In the genomic region with DNA sequence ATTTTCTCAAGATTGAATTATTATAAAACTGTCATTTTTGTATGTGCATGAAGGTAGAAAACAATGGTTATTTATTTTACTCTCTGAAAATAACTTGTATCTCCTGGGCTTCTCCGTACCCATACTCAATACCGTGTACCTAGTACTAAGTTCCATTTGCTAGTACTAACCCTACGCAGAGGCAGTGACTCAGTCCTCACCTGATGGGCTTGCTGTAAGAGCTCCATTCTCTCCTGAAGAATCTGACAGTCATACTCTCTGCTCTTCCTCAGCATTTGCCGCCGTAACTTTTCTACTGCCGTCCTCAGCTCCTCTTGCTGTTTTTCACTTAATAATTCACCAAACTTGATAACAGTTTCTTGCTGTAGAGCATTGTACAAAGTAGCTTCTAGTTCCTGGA, we compare ENCODE assay signal across 22 cellular contexts.
A peak's percentile ranks its signal among the peaks of the same experiment; 100 is the strongest.
DNase-seq lines count a peak whose midpoint lies in the region; ATAC-seq, FAIRE-seq and TF ChIP-seq lines count a peak whose summit lies in the region.
"Had no signal": no experiment of that assay in that cellular context is flagged by ENCODE, and none has a peak within 500 bp of the region (broad histone marks: within the 10 kb centered on the region; RNA-seq: fewer than 3 reads in every experiment).

No MANE protein-coding gene starts in this region.

- TF ChIP-seq EP300 in HepG2 (IDR thresholded peaks at IDR 0.05; ENCODE audit: low read depth in 2 of 2, low read length in 2 of 2) (no peak), HepG2 (CRISPR knock-in tag; IDR thresholded peaks at IDR 0.05; ENCODE audit: borderline replicate concordance) (no peak), gastroesophageal sphincter (IDR thresholded peaks at IDR 0.05) (no peak)

- H3K36me3 ChIP-seq in right lobe of liver = no peaks in the 10 kb centered on the region
- H3K36me3 ChIP-seq in HepG2 (replicated peaks in 1 of 2; ENCODE audit: control insufficient read depth in 1 of 2, insufficient read depth in 2 of 2, low read length in 2 of 2) = no peaks in the 10 kb centered on the region
- H3K36me3 ChIP-seq in hepatocyte (replicated peaks; ENCODE audit: insufficient read depth, low read depth) = no peaks in the 10 kb centered on the region
- H3K36me3 ChIP-seq in smooth muscle cell (ENCODE audit: low read depth) = no peaks in the 10 kb centered on the region
- no peaks in the 10 kb centered on the region for H3K36me3 ChIP-seq in gastroesophageal sphincter

- H3F3A ChIP-seq in smooth muscle cell (ENCODE audit: low read depth) = no peaks in the 10 kb centered on the region

- no peaks in the 10 kb centered on the region for H3K27me3 ChIP-seq in right lobe of liver
- no peaks in the 10 kb centered on the region for H3K27me3 ChIP-seq in HepG2 (ENCODE audit: control insufficient read depth in 1 of 2, insufficient read depth in 2 of 2, low read length in 2 of 2)
- H3K27me3 ChIP-seq in hepatocyte = no peaks in the 10 kb centered on the region
- H3K27me3 ChIP-seq in smooth muscle cell (ENCODE audit: low read depth) = no peaks in the 10 kb centered on the region
- no peaks in the 10 kb centered on the region for H3K27me3 ChIP-seq in gastroesophageal sphincter
- H3K27me3 ChIP-seq: BLaER1 treated with 17β-estradiol and CSF1 and Interleukin-3, amounts not matched to agents 10 nM and 100 nM had no signal

- H3K4me1 ChIP-seq in right lobe of liver (peaks cover 0 to 18% (median 3%) of the 10 kb centered on the region in 4 donors), HepG2 (ENCODE audit: insufficient read depth, low read length) (no peaks in the 10 kb centered on the region), hepatocyte (ENCODE audit: insufficient read depth) (peaks cover 5% of the 10 kb centered on the region), smooth muscle cell (ENCODE audit: low read depth) (no peaks in the 10 kb centered on the region), gastroesophageal sphincter (no peaks in the 10 kb centered on the region)
- H3K4me1 ChIP-seq: A549; BLaER1 treated with 17β-estradiol and CSF1 and Interleukin-3, amounts not matched to agents 10 nM and 100 nM had no signal

- DNase-seq in right lobe of liver = no peak
- DNase-seq in HepG2 (ENCODE audit: low spot score) = no peak
- DNase-seq in fibroblast of pulmonary artery (ENCODE audit: low read depth) = peak; percentile 5
- peak; percentile 23 for DNase-seq in hepatocyte (ENCODE audit: low spot score)
- no peak for DNase-seq in left lobe of liver (ENCODE audit: low spot score)
- DNase-seq in smooth muscle cell (lab: John Stamatoyannopoulos, UW; ENCODE audit: unreplicated experiment) = no peak
- no peak for DNase-seq in H54 (ENCODE audit: insufficient read length, low spot score)
- DNase-seq: AML-193; Caco-2; Calu3; CD4-positive, alpha-beta T cell; CD8-positive, alpha-beta T cell; DMS79 treated with DMSO at 0.1 percent for 48 hours; GF-D8 had no signal

- WGBS in right lobe of liver (ENCODE audit: insufficient coverage, low coverage, low lambda C conversion rate, missing lambda C conversion rate) = 60% methylated on average over 6 of the region's 6 CpGs
- 52% methylated on average over 6 of the region's 6 CpGs for WGBS in HepG2 (ENCODE audit: low lambda C conversion rate)
- WGBS in hepatocyte (ENCODE audit: low lambda C conversion rate, missing lambda C conversion rate) = 71% methylated on average over 6 of the region's 6 CpGs
- WGBS in smooth muscle cell (ENCODE audit: low lambda C conversion rate) = 94% methylated on average over 6 of the region's 6 CpGs
- 87 to 97% methylated on average over 3 to 6 of the region's 6 CpGs for WGBS in gastroesophageal sphincter (ENCODE audit: low coverage in 1 of 2), 2 donors

- ATAC-seq in right lobe of liver (peak in 3 of 4 donors; percentile 39 to 66 (median 63)), HepG2 (no peak), left lobe of liver (peak; percentile 65), gastroesophageal sphincter (no peak)
- ATAC-seq: A549; CD8-positive, alpha-beta T cell had no signal

- in situ Hi-C loops in HepG2 (cut with HindIII; ENCODE audit: extremely low pct_ligation_motif_present, low pct_unique_long_range_greater_than_20kb) = no loop called here

- POLR2A ChIA-PET in HepG2 (lab: Yijun Ruan, JAX) = no interaction called here

- CTCF ChIA-PET in HepG2 (lab: Yijun Ruan, JAX; ENCODE audit: low intra/inter-chr PET ratio, low total read pairs) = no interaction called here

- no peaks in the 10 kb centered on the region for H3K79me2 ChIP-seq in HepG2 (ENCODE audit: insufficient read depth, low read length)
- no peaks in the 10 kb centered on the region for H3K79me2 ChIP-seq in hepatocyte
- H3K79me2 ChIP-seq in smooth muscle cell (ENCODE audit: low read depth) = no peaks in the 10 kb centered on the region

- H3K9ac ChIP-seq in HepG2 (ENCODE audit: insufficient read depth, low read depth, low read length) (no peak overlapping the region), smooth muscle cell (ENCODE audit: low read depth) (no peak overlapping the region)
- H3K9ac ChIP-seq: BLaER1 treated with 17β-estradiol and CSF1 and Interleukin-3, amounts not matched to agents 10 nM and 100 nM had no signal

- H2AFZ ChIP-seq in HepG2 (ENCODE audit: low read length) = no peak overlapping the region
- no peak overlapping the region for H2AFZ ChIP-seq in hepatocyte
- H2AFZ ChIP-seq in smooth muscle cell (ENCODE audit: low read depth) = no peak overlapping the region

- no TSS peak for BruUV-seq in HepG2 (replicated peaks; lab: Mats Ljungman, UMichigan)

- TF ChIP-seq POLR2A in right lobe of liver (IDR thresholded peaks at IDR 0.05) (no peak), HepG2 (IDR thresholded peaks at IDR 0.05; ENCODE audit: insufficient read depth in 1 of 2, low read depth in 2 of 2, low read length in 2 of 2) (no peak), H54 (IDR thresholded peaks at IDR 0.05; ENCODE audit: low read depth, low read length) (no peak), gastroesophageal sphincter (IDR thresholded peaks at IDR 0.05) (no peak)

- no peaks in the 10 kb centered on the region for H3K9me2 ChIP-seq in hepatocyte (replicated peaks; ENCODE audit: insufficient read depth)

- FAIRE-seq in HepG2 (lab: Jason Lieb, UNC) (no peak), H54 (lab: Jason Lieb, UNC) (no peak)
- FAIRE-seq: A549, D721Med, G401.6, GM19239 had no signal

- no peak overlapping the region for H3K27ac ChIP-seq in right lobe of liver
- H3K27ac ChIP-seq in HepG2 (ENCODE audit: extremely low read length, insufficient read depth, low read length) = no peak overlapping the region
- H3K27ac ChIP-seq in hepatocyte = peak overlapping the region; percentile 8
- no peak overlapping the region for H3K27ac ChIP-seq in smooth muscle cell (ENCODE audit: low read depth)
- no peak overlapping the region for H3K27ac ChIP-seq in gastroesophageal sphincter
- H3K27ac ChIP-seq: 22Rv1; A549; BLaER1 treated with 17β-estradiol and CSF1 and Interleukin-3, amounts not matched to agents 10 nM and 100 nM; C4-2B had no signal

- TF ChIP-seq RAD21 in HepG2 (CRISPR knock-in tag; IDR thresholded peaks at IDR 0.05) = no peak

- intact Hi-C loops in right lobe of liver (cut with DNase I) (no loop called here), HepG2 (cut with micrococcal nuclease; ENCODE audit: unreplicated experiment) (no loop called here)

- H3K4me3 ChIP-seq in right lobe of liver = peak overlapping the region in 2 of 3 donors; percentile 2 to 3
- no peak overlapping the region for H3K4me3 ChIP-seq in HepG2 (replicated peaks in 1 of 3; ENCODE audit: insufficient read depth in 1 of 3, low read depth in 2 of 3, low read length in 3 of 3)
- H3K4me3 ChIP-seq in fibroblast of pulmonary artery (replicated peaks; ENCODE audit: low read depth, low read length) = no peak overlapping the region
- no peak overlapping the region for H3K4me3 ChIP-seq in hepatocyte
- H3K4me3 ChIP-seq in smooth muscle cell = no peak overlapping the region
- no peak overlapping the region for H3K4me3 ChIP-seq in gastroesophageal sphincter
- H3K4me3 ChIP-seq: A549; BLaER1 treated with 17β-estradiol and CSF1 and Interleukin-3, amounts not matched to agents 10 nM and 100 nM had no signal

- H3K9me3 ChIP-seq in right lobe of liver (no peaks in the 10 kb centered on the region), HepG2 (ENCODE audit: low read length) (no peaks in the 10 kb centered on the region), hepatocyte (ENCODE audit: low read depth) (no peaks in the 10 kb centered on the region), smooth muscle cell (replicated peaks; ENCODE audit: low read depth) (no peaks in the 10 kb centered on the region), gastroesophageal sphincter (no peaks in the 10 kb centered on the region)
- H3K9me3 ChIP-seq: A549, Caco-2 had no signal

- H3K4me2 ChIP-seq in HepG2 (ENCODE audit: low read depth, low read length) = no peak overlapping the region
- H3K4me2 ChIP-seq in hepatocyte = peak overlapping the region; percentile 19
- no peak overlapping the region for H3K4me2 ChIP-seq in smooth muscle cell
- H3K4me2 ChIP-seq: A549; BLaER1 treated with 17β-estradiol and CSF1 and Interleukin-3, amounts not matched to agents 10 nM and 100 nM had no signal

- TF ChIP-seq CTCF in right lobe of liver (IDR thresholded peaks at IDR 0.05) = no peak
- TF ChIP-seq CTCF in HepG2 (CRISPR knock-in tag; IDR thresholded peaks at IDR 0.05) = no peak
- TF ChIP-seq CTCF in fibroblast of pulmonary artery (IDR thresholded peaks at IDR 0.05; ENCODE audit: low read length, missing control alignments) = no peak
- TF ChIP-seq CTCF in hepatocyte (IDR thresholded peaks at IDR 0.05; ENCODE audit: poor library complexity) = no peak
- TF ChIP-seq CTCF in smooth muscle cell (IDR thresholded peaks at IDR 0.05; ENCODE audit: borderline replicate concordance, insufficient read depth, poor library complexity, severe bottlenecking) = no peak
- no peak for TF ChIP-seq CTCF in gastroesophageal sphincter (IDR thresholded peaks at IDR 0.05)

- H4K20me1 ChIP-seq in HepG2 (ENCODE audit: insufficient read depth, low read length) = no peaks in the 10 kb centered on the region
- no peaks in the 10 kb centered on the region for H4K20me1 ChIP-seq in hepatocyte (ENCODE audit: insufficient read depth, poor library complexity, severe bottlenecking)
- no peaks in the 10 kb centered on the region for H4K20me1 ChIP-seq in smooth muscle cell (ENCODE audit: low read depth)

TF ChIP-seq in HepG2, 621 proteins besides CTCF, POLR2A, EP300 and RAD21 (continues in another document):
- no peak for TF ChIP-seq RXRB (CRISPR knock-in tag; IDR thresholded peaks at IDR 0.05; ENCODE audit: borderline replicate concordance)
- TF ChIP-seq ZNF3 (CRISPR knock-in tag; IDR thresholded peaks at IDR 0.05) = no peak
- no peak for TF ChIP-seq SUZ12 (IDR thresholded peaks at IDR 0.05; ENCODE audit: low read depth, low read length)
- TF ChIP-seq ZFY (CRISPR knock-in tag; IDR thresholded peaks at IDR 0.05) = no peak
- TF ChIP-seq ZNF672 (CRISPR knock-in tag; IDR thresholded peaks at IDR 0.05) = no peak
- no peak for TF ChIP-seq ZNF678 (CRISPR knock-in tag; IDR thresholded peaks at IDR 0.05)
- TF ChIP-seq CHD4 (IDR thresholded peaks at IDR 0.05; ENCODE audit: borderline replicate concordance, low read length) = no peak
- no peak for TF ChIP-seq FOXM1 (CRISPR knock-in tag; IDR thresholded peaks at IDR 0.05)
- TF ChIP-seq ZNF577 (CRISPR knock-in tag; IDR thresholded peaks at IDR 0.05; ENCODE audit: borderline replicate concordance, low read depth) = no peak

Comparison
In these comparisons a context has a peak if more than half of its experiments do, and no peak if none do; other contexts are left out.
1. ATAC-seq: peak in right lobe of liver (3 of 4) and left lobe of liver (single experiment); none in HepG2 (single experiment) and gastroesophageal sphincter (single experiment).
2. H3K4me3 ChIP-seq: peak in right lobe of liver (2 of 3); none in HepG2 (0 of 3), fibroblast of pulmonary artery (single experiment), hepatocyte (single experiment), smooth muscle cell (single experiment) and gastroesophageal sphincter (0 of 2).
3. DNase-seq: peak in fibroblast of pulmonary artery (single experiment) and hepatocyte (single experiment); none in right lobe of liver (0 of 3), HepG2 (single experiment), left lobe of liver (single experiment), smooth muscle cell (single experiment) and H54 (single experiment).